ENCODE assay signal across 8 cellular contexts in genomic region chr16:275041-275621, GRCh38. TPM values are rescaled to one million over a fixed set of nuclear protein-coding genes. Genes with fewer than 3 reads are reported as not detected.
DNase-seq lines count a peak whose midpoint lies in the region; ATAC-seq and TF ChIP-seq lines count a peak whose summit lies in the region.

No MANE protein-coding gene starts in this region.

- peak overlapping the region in 1 of 2 donors; percentile 28 for H3K4me3 ChIP-seq in aorta (ENCODE audit: low read length in 2 of 2)

- WGBS in aorta, 2 donors: 3 to 4% methylated on average over 46 to 54 of the region's 54 CpGs

- peak overlapping the region; percentile 66 for H3K4me3 Mint-ChIP-seq in chondrocyte (ENCODE audit: unreplicated experiment)
- H3K4me3 Mint-ChIP-seq in memory B cell: peak overlapping the region; percentile 62

- H3K4me1 Mint-ChIP-seq in chondrocyte (ENCODE audit: low read depth) (peaks cover 5% of the 10 kb centered on the region), memory B cell (peaks cover 5% of the 10 kb centered on the region)

- no peak for TF ChIP-seq CTCF in chondrocyte (IDR thresholded peaks at IDR 0.05)

- H3K36me3 ChIP-seq in aorta (ENCODE audit: control insufficient read depth in 1 of 2, insufficient read depth in 2 of 2, low read length in 1 of 2): no peaks in the 10 kb centered on the region

- no peaks in the 10 kb centered on the region for H3K9me3 Mint-ChIP-seq in chondrocyte (ENCODE audit: low read depth)
- no peaks in the 10 kb centered on the region for H3K9me3 Mint-ChIP-seq in memory B cell

- no peaks in the 10 kb centered on the region for H3K4me1 ChIP-seq in aorta (ENCODE audit: control insufficient read depth in 1 of 2, insufficient read depth in 2 of 2, low read length in 2 of 2)

- no peaks in the 10 kb centered on the region for H3K27me3 ChIP-seq in aorta (ENCODE audit: control insufficient read depth in 1 of 2, insufficient read depth in 2 of 2, low read length in 1 of 2)

- ATAC-seq in memory B cell (ENCODE audit: low read depth) (peak; percentile 46), aorta (ENCODE audit: low FRiP score) (no peak), GM19328 (IDR thresholded peaks at IDR 0.05; ENCODE audit: unreplicated experiment) (no peak), GM18870 (IDR thresholded peaks at IDR 0.05; ENCODE audit: unreplicated experiment) (no peak), GM21528 (IDR thresholded peaks at IDR 0.05; ENCODE audit: low FRiP score, unreplicated experiment) (no peak)

- DNase-seq in stimulated activated CD4-positive, alpha-beta T cell treated with anti-CD3 and anti-CD28 coated beads, Interleukin-15, amount 100 ng/mL, for 24 hours: peak; percentile 34
- DNase-seq in stimulated activated CD4-positive, alpha-beta T cell treated with anti-CD3 and anti-CD28 coated beads, Interleukin-2, amount 100 ng/mL, for 48 hours: no peak
- DNase-seq in chondrocyte (ENCODE audit: low spot score) (no peak), memory B cell (ENCODE audit: low spot score in 2 of 2) (no peak), aorta (no peak)

- H3K27ac Mint-ChIP-seq in chondrocyte (ENCODE audit: unreplicated experiment) (no peak overlapping the region), memory B cell (no peak overlapping the region)

- H3K36me3 Mint-ChIP-seq in chondrocyte (ENCODE audit: low read depth) (no peaks in the 10 kb centered on the region), memory B cell (no peaks in the 10 kb centered on the region)

- no peak overlapping the region for H3K27ac ChIP-seq in aorta (ENCODE audit: low read depth in 1 of 2, low read length in 2 of 2)

- intact Hi-C loops in aorta (cut with DNase I): no loop called here

- no peaks in the 10 kb centered on the region for H3K9me3 ChIP-seq in aorta (ENCODE audit: control insufficient read depth, low read length)

- H3K27me3 Mint-ChIP-seq in chondrocyte (ENCODE audit: low read depth): no peaks in the 10 kb centered on the region
- peaks cover 16% of the 10 kb centered on the region for H3K27me3 Mint-ChIP-seq in memory B cell

RNA-seq across cellular contexts. Expression of gene RGS11, which starts 0.6 kb away (rescaled TPM):
- total RNA-seq in chondrocyte (20.3 to 23.2 TPM (median 21.0 TPM) in 3 replicates), aorta (10 to 100 TPM in 1 of 2 donors, 1 to 10 TPM in 1; 3.3 to 35.2 TPM)
- polyA plus RNA-seq in aorta: 10 to 100 TPM in 1 of 2 donors, 1 to 10 TPM in 1; 5.4 to 76.5 TPM

RNA-seq across cellular contexts. Expression of gene ARHGDIG, which starts 5.3 kb away (rescaled TPM):
- total RNA-seq in chondrocyte (0.82 to 4.0 TPM (median 3.7 TPM) in 3 replicates), aorta (1 to 10 TPM in 1 of 2 donors, not detected in 1; 3.1 TPM)
- polyA plus RNA-seq in aorta: under 1 TPM in 1 of 2 donors, not detected in 1; 0.75 TPM

RNA-seq across cellular contexts. Expression of gene PDIA2, which starts 7.8 kb away (rescaled TPM):
- total RNA-seq in chondrocyte (0.89 to 1.6 TPM (median 1.5 TPM) in 3 replicates), aorta (1 to 10 TPM in 1 of 2 donors, not detected in 1; 1.6 TPM)
- polyA plus RNA-seq in aorta: 1 to 10 TPM; 5.3 to 6.3 TPM

RNA-seq across cellular contexts. Expression of gene FAM234A, which starts 40.5 kb away (rescaled TPM):
- total RNA-seq in chondrocyte (122 to 146 TPM (median 125 TPM) in 3 replicates), aorta (10 to 100 TPM; 58.0 to 60.7 TPM)
- polyA plus RNA-seq in aorta: 10 to 100 TPM; 32.2 to 53.0 TPM

RNA-seq across cellular contexts. Expression of gene LUC7L, which starts 45.9 kb away (rescaled TPM):
- total RNA-seq in chondrocyte (64.6 to 79.4 TPM (median 64.9 TPM) in 3 replicates), aorta (10 to 100 TPM; 69.5 to 98.5 TPM)
- polyA plus RNA-seq in aorta: 100 to 1,000 TPM in 1 of 2 donors, 10 to 100 TPM in 1; 28.4 to 346 TPM
